14 cellular contexts compared by ENCODE assay signal in genomic region chr3:43054754-43055153, GRCh38. TPM values are rescaled to one million over a fixed set of nuclear protein-coding genes. Genes with fewer than 3 reads are reported as not detected.
A peak's percentile ranks its signal among the peaks of the same experiment; 100 is the strongest.
DNase-seq lines count a peak whose midpoint lies in the region; ATAC-seq and TF ChIP-seq lines count a peak whose summit lies in the region.
"Had no signal": no experiment of that assay in that cellular context is flagged by ENCODE, and none has a peak within 500 bp of the region (broad histone marks: within the 10 kb centered on the region; RNA-seq: fewer than 3 reads in every experiment).

No MANE protein-coding gene starts in this region.

- no peak overlapping the region for H3K27ac ChIP-seq in coronary artery
- H3K27ac ChIP-seq: BLaER1 treated with 17β-estradiol and CSF1 and Interleukin-3, amounts not matched to agents 10 nM and 100 nM had no signal

- H3K9me3 Mint-ChIP-seq in activated CD8-positive, alpha-beta T cell treated with anti-CD3 and anti-CD28 coated beads, Interleukin-2, amount 10 ng/mL, durations not matched to agents 7 days and 5 days (ENCODE audit: insufficient read depth) = peaks cover 11% of the 10 kb centered on the region
- H3K9me3 Mint-ChIP-seq in activated CD8-positive, alpha-beta T cell treated with anti-CD3 and anti-CD28 coated beads for 36 hours = peaks cover 17% of the 10 kb centered on the region
- peaks cover 15% of the 10 kb centered on the region for H3K9me3 Mint-ChIP-seq in progenitor cell of endocrine pancreas (ENCODE audit: low read depth)

- intact Hi-C loops in activated CD8-positive, alpha-beta T cell treated with anti-CD3 and anti-CD28 coated beads for 36 hours (cut with micrococcal nuclease) = no loop called here

- CTCF ChIA-PET in activated CD8-positive, alpha-beta T cell treated with anti-CD3 and anti-CD28 coated beads, Interleukin-2, amount 10 ng/mL, durations not matched to agents 7 days and 5 days (lab: Charles Lee) = no interaction called here
- CTCF ChIA-PET in activated CD8-positive, alpha-beta T cell treated with anti-CD3 and anti-CD28 coated beads for 36 hours (lab: Charles Lee) = interaction anchor here (1.5 to 1.6 kb wide), 2 partner anchors 17 to 93 kb away, joined by 4 to 5 read pairs; no protein-coding TSS in a partner anchor

- no peak overlapping the region for H3K27ac Mint-ChIP-seq in activated CD8-positive, alpha-beta T cell treated with anti-CD3 and anti-CD28 coated beads, Interleukin-2, amount 10 ng/mL, durations not matched to agents 7 days and 5 days
- no peak overlapping the region for H3K27ac Mint-ChIP-seq in activated CD8-positive, alpha-beta T cell treated with anti-CD3 and anti-CD28 coated beads for 36 hours
- no peak overlapping the region for H3K27ac Mint-ChIP-seq in progenitor cell of endocrine pancreas
- H3K27ac Mint-ChIP-seq: B cell; CD8-positive, alpha-beta T cell had no signal

- no peak overlapping the region for H3K4me3 ChIP-seq in coronary artery
- H3K4me3 ChIP-seq: BLaER1 treated with 17β-estradiol and CSF1 and Interleukin-3, amounts not matched to agents 10 nM and 100 nM; HAP-1 had no signal

- no peak for TF ChIP-seq CTCF in activated CD8-positive, alpha-beta T cell treated with anti-CD3 and anti-CD28 coated beads for 36 hours (IDR thresholded peaks at IDR 0.05)
- no peak for TF ChIP-seq CTCF in coronary artery (IDR thresholded peaks at IDR 0.05)
- no peak for TF ChIP-seq CTCF in progenitor cell of endocrine pancreas (IDR thresholded peaks at IDR 0.05; ENCODE audit: unreplicated experiment)

- no peaks in the 10 kb centered on the region for H3K4me1 Mint-ChIP-seq in activated CD8-positive, alpha-beta T cell treated with anti-CD3 and anti-CD28 coated beads, Interleukin-2, amount 10 ng/mL, durations not matched to agents 7 days and 5 days (ENCODE audit: low read depth)
- peaks cover 3% of the 10 kb centered on the region for H3K4me1 Mint-ChIP-seq in activated CD8-positive, alpha-beta T cell treated with anti-CD3 and anti-CD28 coated beads for 36 hours (ENCODE audit: low read depth)
- no peaks in the 10 kb centered on the region for H3K4me1 Mint-ChIP-seq in progenitor cell of endocrine pancreas (ENCODE audit: low read depth)
- H3K4me1 Mint-ChIP-seq: B cell had no signal

- no peak for ATAC-seq in activated CD8-positive, alpha-beta T cell treated with anti-CD3 and anti-CD28 coated beads, Interleukin-2, amount 10 ng/mL, durations not matched to agents 7 days and 5 days
- ATAC-seq in activated CD8-positive, alpha-beta T cell treated with anti-CD3 and anti-CD28 coated beads for 36 hours = no peak
- ATAC-seq in HG02884 (IDR thresholded peaks at IDR 0.05; ENCODE audit: unreplicated experiment) (no peak), GM19455 (IDR thresholded peaks at IDR 0.05; ENCODE audit: unreplicated experiment) (no peak)
- ATAC-seq: CD8-positive, alpha-beta T cell had no signal

- no peaks in the 10 kb centered on the region for H3K36me3 Mint-ChIP-seq in activated CD8-positive, alpha-beta T cell treated with anti-CD3 and anti-CD28 coated beads, Interleukin-2, amount 10 ng/mL, durations not matched to agents 7 days and 5 days (ENCODE audit: low read depth)
- H3K36me3 Mint-ChIP-seq in activated CD8-positive, alpha-beta T cell treated with anti-CD3 and anti-CD28 coated beads for 36 hours (ENCODE audit: low read depth) = peaks cover 2% of the 10 kb centered on the region
- no peaks in the 10 kb centered on the region for H3K36me3 Mint-ChIP-seq in progenitor cell of endocrine pancreas (ENCODE audit: insufficient read depth)

- peak; percentile 13 for DNase-seq in activated CD8-positive, alpha-beta T cell treated with anti-CD3 and anti-CD28 coated beads, Interleukin-2, amount 10 ng/mL, durations not matched to agents 7 days and 5 days
- no peak for DNase-seq in activated CD8-positive, alpha-beta T cell treated with anti-CD3 and anti-CD28 coated beads for 36 hours
- DNase-seq in coronary artery (ENCODE audit: low spot score) = peak; percentile 46
- peak; percentile 27 for DNase-seq in islet precursor cell
- peak; percentile 1 for DNase-seq in progenitor cell of endocrine pancreas (ENCODE audit: low spot score, unreplicated experiment)
- DNase-seq: Calu3, DMS79 treated with DMSO at 0.1 percent for 48 hours, GF-D8 had no signal

- POLR2A ChIA-PET in activated CD8-positive, alpha-beta T cell treated with anti-CD3 and anti-CD28 coated beads, Interleukin-2, amount 10 ng/mL, durations not matched to agents 7 days and 5 days (lab: Charles Lee) = interaction anchor here (1.5 kb wide), 1 partner anchor 20 kb away, joined by 4 read pairs; no protein-coding TSS in a partner anchor
- POLR2A ChIA-PET in activated CD8-positive, alpha-beta T cell treated with anti-CD3 and anti-CD28 coated beads for 36 hours (lab: Charles Lee) = no interaction called here

- H3K4me3 Mint-ChIP-seq in activated CD8-positive, alpha-beta T cell treated with anti-CD3 and anti-CD28 coated beads, Interleukin-2, amount 10 ng/mL, durations not matched to agents 7 days and 5 days = no peak overlapping the region
- no peak overlapping the region for H3K4me3 Mint-ChIP-seq in activated CD8-positive, alpha-beta T cell treated with anti-CD3 and anti-CD28 coated beads for 36 hours
- no peak overlapping the region for H3K4me3 Mint-ChIP-seq in progenitor cell of endocrine pancreas (ENCODE audit: low read depth)
- H3K4me3 Mint-ChIP-seq: B cell; CD8-positive, alpha-beta T cell had no signal

- peaks cover 2% of the 10 kb centered on the region for H3K27me3 Mint-ChIP-seq in activated CD8-positive, alpha-beta T cell treated with anti-CD3 and anti-CD28 coated beads, Interleukin-2, amount 10 ng/mL, durations not matched to agents 7 days and 5 days (ENCODE audit: low read depth)
- no peaks in the 10 kb centered on the region for H3K27me3 Mint-ChIP-seq in activated CD8-positive, alpha-beta T cell treated with anti-CD3 and anti-CD28 coated beads for 36 hours
- no peaks in the 10 kb centered on the region for H3K27me3 Mint-ChIP-seq in progenitor cell of endocrine pancreas

RNA-seq across cellular contexts. Expression of gene POMGNT2, which starts 51.1 kb away (rescaled TPM):
- 1 to 10 TPM; 8.7 to 9.7 TPM for total RNA-seq in activated CD8-positive, alpha-beta T cell treated with anti-CD3 and anti-CD28 coated beads, Interleukin-2, amount 10 ng/mL, durations not matched to agents 7 days and 5 days
- 10 to 100 TPM; 11.9 to 12.0 TPM for total RNA-seq in activated CD8-positive, alpha-beta T cell treated with anti-CD3 and anti-CD28 coated beads for 36 hours
- 20.0 and 21.6 TPM in 2 replicates for total RNA-seq in progenitor cell of endocrine pancreas
